9 cellular contexts compared by ENCODE assay signal in genomic region chr6:16466778-16467177, GRCh38.
"Had no signal": no experiment of that assay in that cellular context is flagged by ENCODE, and none has a peak within 500 bp of the region (broad histone marks: within the 10 kb centered on the region; RNA-seq: fewer than 3 reads in every experiment).

No MANE protein-coding gene starts in this region.

- H3K27me3 Mint-ChIP-seq: activated B cell treated with CpG ODN at 0.5 μM for 24 hours had no signal

- H3K9me3 ChIP-seq: sigmoid colon, transverse colon, vagina had no signal

- H3K4me1 ChIP-seq: transverse colon had no signal

- H3K27ac ChIP-seq: sigmoid colon, transverse colon, vagina had no signal

- H3K4me3 ChIP-seq: sigmoid colon, transverse colon, vagina had no signal

- H3K27me3 ChIP-seq: sigmoid colon, transverse colon, vagina had no signal

- H3K4me3 Mint-ChIP-seq: activated B cell treated with CpG ODN at 0.5 μM for 24 hours had no signal

- ATAC-seq: left lobe of liver had no signal

- DNase-seq: activated B cell treated with CpG ODN at 0.5 μM for 24 hours; activated gamma-delta T cell; aorta; midbrain; sigmoid colon; stimulated activated CD4-positive, alpha-beta T cell treated with anti-CD3 and anti-CD28 coated beads, Interleukin-1b, Interleukin-23, amount 100 ng/mL, for 48 hours; transverse colon had no signal

- H3K36me3 ChIP-seq: sigmoid colon, transverse colon, vagina had no signal

- H3K27ac Mint-ChIP-seq: activated B cell treated with CpG ODN at 0.5 μM for 24 hours had no signal

- H3K9me3 Mint-ChIP-seq: activated B cell treated with CpG ODN at 0.5 μM for 24 hours had no signal
